In genomic region chr4:181756451-181756850, GRCh38 we compare ENCODE assay signal across 2 cellular contexts.
TF ChIP-seq lines count a peak whose summit lies in the region.

No MANE protein-coding gene starts in this region.

TF ChIP-seq in GM12878, 131 proteins besides CTCF, POLR2A, EP300 and RAD21:
- TF ChIP-seq BMI1 (IDR thresholded peaks at IDR 0.05; ENCODE audit: borderline replicate concordance), result no peak
- TF ChIP-seq TCF7 (IDR thresholded peaks at IDR 0.05; ENCODE audit: borderline replicate concordance), result no peak
- TF ChIP-seq SKIL (IDR thresholded peaks at IDR 0.05; ENCODE audit: low read depth, poor library complexity, severe bottlenecking), result no peak
- TF ChIP-seq KAT2A (conservative IDR thresholded peaks at IDR 0.05; ENCODE audit: control insufficient read depth, low read depth, low read length), result no peak
- no peak for TF ChIP-seq ZNF24 (IDR thresholded peaks at IDR 0.05)
- no peak for TF ChIP-seq USF2 (IDR thresholded peaks at IDR 0.05; ENCODE audit: borderline replicate concordance, low read depth, low read length)
- TF ChIP-seq RBBP5 (conservative IDR thresholded peaks at IDR 0.05), result no peak
- TF ChIP-seq FOS (IDR thresholded peaks at IDR 0.05; ENCODE audit: borderline replicate concordance, extremely low read depth, insufficient read length), result no peak
- no peak for TF ChIP-seq MAX (IDR thresholded peaks at IDR 0.05; ENCODE audit: low read depth, low read length)
- TF ChIP-seq CEBPB (IDR thresholded peaks at IDR 0.05; ENCODE audit: borderline replicate concordance in 1 of 2, low read depth in 2 of 2, low read length in 2 of 2), result no peak
- TF ChIP-seq NRF1 (conservative IDR thresholded peaks at IDR 0.05; ENCODE audit: low read depth, low read length), result no peak
- TF ChIP-seq SUPT20H (IDR thresholded peaks at IDR 0.05; ENCODE audit: borderline replicate concordance, control insufficient read depth, low read depth, low read length), result no peak
- no peak for TF ChIP-seq IRF5 (IDR thresholded peaks at IDR 0.05; ENCODE audit: borderline replicate concordance)
- no peak for TF ChIP-seq BHLHE40 (IDR thresholded peaks at IDR 0.05; ENCODE audit: borderline replicate concordance in 1 of 2, low read depth in 2 of 2, low read length in 1 of 2)
- no peak for TF ChIP-seq SREBF1 (IDR thresholded peaks at IDR 0.05; ENCODE audit: low read length)

TF ChIP-seq in SK-N-SH, 30 proteins besides CTCF, POLR2A, EP300 and RAD21:
- TF ChIP-seq MXI1 (IDR thresholded peaks at IDR 0.05; ENCODE audit: low read depth, low read length) (no peak), FOXM1 (IDR thresholded peaks at IDR 0.05; ENCODE audit: low read depth) (no peak), JUND (IDR thresholded peaks at IDR 0.05) (no peak), TAF1 (IDR thresholded peaks at IDR 0.05; ENCODE audit: borderline replicate concordance, low read depth, low read length) (no peak), NRF1 (IDR thresholded peaks at IDR 0.05; ENCODE audit: low read depth, low read length) (no peak), MEF2A (IDR thresholded peaks at IDR 0.05; ENCODE audit: borderline replicate concordance, low read depth) (no peak), TCF12 (IDR thresholded peaks at IDR 0.05) (no peak), MAX (IDR thresholded peaks at IDR 0.05; ENCODE audit: low read depth) (no peak), POLR2AphosphoS5 (IDR thresholded peaks at IDR 0.05; ENCODE audit: low read depth, low read length) (no peak), RFX5 (IDR thresholded peaks at IDR 0.05; ENCODE audit: low read length) (no peak), PBX3 (IDR thresholded peaks at IDR 0.05) (no peak), SIN3A (IDR thresholded peaks at IDR 0.05; ENCODE audit: borderline replicate concordance, low read depth, low read length) (no peak), FOXJ3 (CRISPR knock-in tag; IDR thresholded peaks at IDR 0.05) (no peak)
TF ChIP-seq in SK-N-SH: peak in this region for 0.
